In the genomic region with DNA sequence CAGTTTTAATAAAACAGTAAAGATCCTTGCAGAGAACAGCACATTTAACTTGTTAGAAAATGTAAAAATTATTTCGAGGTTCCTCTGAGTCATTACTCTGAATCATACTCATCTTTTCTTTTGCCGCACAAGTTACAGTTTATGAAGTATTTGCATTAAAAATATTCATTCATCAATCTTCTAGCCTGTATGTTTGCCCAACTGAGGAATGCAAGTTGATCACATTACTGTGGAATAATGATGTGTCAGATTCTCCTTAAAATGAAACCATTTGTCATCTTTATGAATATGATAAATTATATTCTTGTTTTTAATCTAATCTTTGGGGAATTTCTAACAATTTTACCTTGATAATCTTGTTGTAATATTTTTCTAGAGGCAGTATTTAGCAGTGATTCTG, we compare ENCODE assay signal across 1 cellular context.
TF ChIP-seq lines count a peak whose summit lies in the region.

No MANE protein-coding gene starts in this region.

TF ChIP-seq in SK-N-SH, 30 proteins besides CTCF, POLR2A, EP300 and RAD21 (continued from another document):
- TF ChIP-seq ZBTB33 (IDR thresholded peaks at IDR 0.05; ENCODE audit: borderline replicate concordance, low read depth) (no peak), USF1 (IDR thresholded peaks at IDR 0.05; ENCODE audit: borderline replicate concordance, low read depth) (no peak)
